13 cellular contexts compared by ENCODE assay signal in genomic region chr10:75231672-75232581, GRCh38. TPM values are rescaled to one million over a fixed set of nuclear protein-coding genes. Genes with fewer than 3 reads are reported as not detected.
DNase-seq lines count a peak whose midpoint lies in the region; ATAC-seq and TF ChIP-seq lines count a peak whose summit lies in the region.
"Had no signal": no experiment of that assay in that cellular context is flagged by ENCODE, and none has a peak within 500 bp of the region (broad histone marks: within the 10 kb centered on the region; RNA-seq: fewer than 3 reads in every experiment).

No MANE protein-coding gene starts in this region.

- H3K27me3 ChIP-seq in PC-9 (ENCODE audit: insufficient read depth, low read depth), result no peaks in the 10 kb centered on the region
- H3K27me3 ChIP-seq: MG63 had no signal

- H3K4me3 ChIP-seq in PC-9, result no peak overlapping the region
- H3K4me3 ChIP-seq: MG63 had no signal

- BruUV-seq in PC-9 (replicated peaks; lab: Mats Ljungman, UMichigan), result TSS peak; percentile 15

- no peak overlapping the region for H3K4me3 Mint-ChIP-seq in chondrocyte (ENCODE audit: unreplicated experiment)
- no peak overlapping the region for H3K4me3 Mint-ChIP-seq in stimulated activated effector memory CD8-positive, alpha-beta T cell treated with anti-CD3 and anti-CD28 coated beads, Interleukin-12 subunit alpha, Interleukin-12 subunit beta, amount 100 ng/mL, for 72 hours

- H3K36me3 ChIP-seq in PC-9 (ENCODE audit: low read depth), result peaks cover 39% of the 10 kb centered on the region

- H3K4me2 ChIP-seq in PC-9, result no peak overlapping the region

- H3K79me2 ChIP-seq in PC-9 (ENCODE audit: low read depth), result peaks cover 74% of the 10 kb centered on the region

- peak overlapping the region; percentile 72; the same call in 1 of the 2 replicates for H3K27ac ChIP-seq in PC-9

- no peaks in the 10 kb centered on the region for H3K9me3 Mint-ChIP-seq in chondrocyte (ENCODE audit: low read depth)
- no peaks in the 10 kb centered on the region for H3K9me3 Mint-ChIP-seq in stimulated activated effector memory CD8-positive, alpha-beta T cell treated with anti-CD3 and anti-CD28 coated beads, Interleukin-12 subunit alpha, Interleukin-12 subunit beta, amount 100 ng/mL, for 72 hours

- ATAC-seq in stimulated activated effector memory CD8-positive, alpha-beta T cell treated with anti-CD3 and anti-CD28 coated beads, Interleukin-12 subunit alpha, Interleukin-12 subunit beta, amount 100 ng/mL, for 72 hours, result no peak
- no peak for ATAC-seq in GM18867 (IDR thresholded peaks at IDR 0.05; ENCODE audit: unreplicated experiment)
- no peak for ATAC-seq in HG03135 (IDR thresholded peaks at IDR 0.05; ENCODE audit: unreplicated experiment)
- ATAC-seq: left colon had no signal

- POLR2A ChIA-PET in PC-9 (lab: Charles Lee; ENCODE audit: unreplicated experiment), result interaction anchor here (0.6 to 0.7 kb wide), 3 partner anchors 21 to 41 kb away, joined by 3 to 5 read pairs (median 4); no protein-coding TSS in a partner anchor

- H3K4me1 ChIP-seq in PC-9 (replicated peaks; ENCODE audit: insufficient read depth), result peaks cover 37% of the 10 kb centered on the region

- peaks cover 27% of the 10 kb centered on the region for H4K20me1 ChIP-seq in PC-9 (ENCODE audit: insufficient read depth)

- no peaks in the 10 kb centered on the region for H3K9me3 ChIP-seq in PC-9 (ENCODE audit: insufficient read depth, low read depth)
- H3K9me3 ChIP-seq: MG63 had no signal

- H3K36me3 Mint-ChIP-seq in chondrocyte (ENCODE audit: low read depth), result peaks cover 19% of the 10 kb centered on the region
- peaks cover 75% of the 10 kb centered on the region for H3K36me3 Mint-ChIP-seq in stimulated activated effector memory CD8-positive, alpha-beta T cell treated with anti-CD3 and anti-CD28 coated beads, Interleukin-12 subunit alpha, Interleukin-12 subunit beta, amount 100 ng/mL, for 72 hours

- no peaks in the 10 kb centered on the region for H3K9me2 ChIP-seq in PC-9 (ENCODE audit: insufficient read depth)

- CTCF ChIA-PET in PC-9 (lab: Charles Lee), result interaction anchor here (1.4 to 4.0 kb wide), 2 partner anchors 23 to 44 kb away, joined by 3 to 25 read pairs; no protein-coding TSS in a partner anchor

- peak overlapping the region; percentile 14 for H3K27ac Mint-ChIP-seq in chondrocyte (ENCODE audit: unreplicated experiment)
- peak overlapping the region; percentile 75 for H3K27ac Mint-ChIP-seq in stimulated activated effector memory CD8-positive, alpha-beta T cell treated with anti-CD3 and anti-CD28 coated beads, Interleukin-12 subunit alpha, Interleukin-12 subunit beta, amount 100 ng/mL, for 72 hours

- no peaks in the 10 kb centered on the region for H3K27me3 Mint-ChIP-seq in chondrocyte (ENCODE audit: low read depth)

- H3K4me1 Mint-ChIP-seq in chondrocyte (ENCODE audit: low read depth), result peaks cover 40% of the 10 kb centered on the region
- H3K4me1 Mint-ChIP-seq in stimulated activated effector memory CD8-positive, alpha-beta T cell treated with anti-CD3 and anti-CD28 coated beads, Interleukin-12 subunit alpha, Interleukin-12 subunit beta, amount 100 ng/mL, for 72 hours, result peaks cover 36% of the 10 kb centered on the region

- H3F3A ChIP-seq in PC-9 (ENCODE audit: insufficient read depth, low read depth), result peaks cover 77% of the 10 kb centered on the region

- no peak for TF ChIP-seq CTCF in PC-9 (conservative IDR thresholded peaks at IDR 0.05)
- TF ChIP-seq CTCF in chondrocyte (IDR thresholded peaks at IDR 0.05), result no peak

- peak; percentile 27 for DNase-seq in activated effector memory CD4-positive, alpha-beta T cell treated with anti-CD3 and anti-CD28 coated beads, Interleukin-2, amount 50 U/mL, for 16 hours
- no peak for DNase-seq in activated effector memory CD4-positive, alpha-beta T cell treated with Interleukin-2 at 50 U/mL for 16 hours
- peak in 1 of 2 experiments; percentile 16 for DNase-seq in PC-9
- no peak for DNase-seq in chondrocyte (ENCODE audit: low spot score)
- no peak for DNase-seq in stimulated activated effector memory CD8-positive, alpha-beta T cell treated with anti-CD3 and anti-CD28 coated beads, Interleukin-12 subunit alpha, Interleukin-12 subunit beta, amount 100 ng/mL, for 72 hours (ENCODE audit: low spot score in 2 of 2)
- no peak for DNase-seq in hepatic stellate cell (ENCODE audit: low spot score)
- DNase-seq: AML-193, MG63, NCI-H524 treated with DMSO at 0.1 percent for 48 hours, Right ventricle myocardium superior had no signal

- no peak overlapping the region for H2AFZ ChIP-seq in PC-9

- intact Hi-C loops in PC-9 (cut with micrococcal nuclease; ENCODE audit: unreplicated experiment), result loop anchor here (5.0 to 10.0 kb wide), 3 partner anchors 405 to 1347 kb away; partner anchors contain the start of gene KAT6B

RNA-seq across cellular contexts. Expression of gene COMTD1, which starts 3.8 kb away (rescaled TPM):
- 20.5 and 25.1 TPM in 2 replicates for total RNA-seq in PC-9 (2021)
- total RNA-seq in chondrocyte, result 12.8 to 15.7 TPM (median 13.2 TPM) in 3 replicates

RNA-seq across cellular contexts. Expression of gene VDAC2, which starts 21.3 kb away (rescaled TPM):
- total RNA-seq in PC-9 (2021), result 241 and 243 TPM in 2 replicates
- total RNA-seq in chondrocyte, result 142 to 161 TPM (median 155 TPM) in 3 replicates
